Comparison of ENCODE assay signal across 17 cellular contexts in genomic region chrX:1909419-1910206, GRCh38.
DNase-seq lines count a peak whose midpoint lies in the region; ATAC-seq and TF ChIP-seq lines count a peak whose summit lies in the region.
"Had no signal": no experiment of that assay in that cellular context is flagged by ENCODE, and none has a peak within 500 bp of the region (broad histone marks: within the 10 kb centered on the region; RNA-seq: fewer than 3 reads in every experiment).

No MANE protein-coding gene starts in this region.

- peak overlapping the region in 1 of 6 donors; percentile 3 for H3K27ac Mint-ChIP-seq in naive B cell
- H3K27ac Mint-ChIP-seq: CD8-positive, alpha-beta memory T cell; T-cell had no signal

- H3K36me3 Mint-ChIP-seq in naive B cell, result peaks cover 0 to 19% of the 10 kb centered on the region in 2 donors
- H3K36me3 Mint-ChIP-seq: T-cell had no signal

- no peak overlapping the region for H3K9ac ChIP-seq in Karpas-422 (ENCODE audit: low read length)

- H3K9me3 ChIP-seq in Karpas-422 (ENCODE audit: low read length), result no peaks in the 10 kb centered on the region
- peaks cover 3% of the 10 kb centered on the region for H3K9me3 ChIP-seq in RWPE2 (ENCODE audit: severe bottlenecking)
- peaks cover 0 to 23% (median 0%) of the 10 kb centered on the region in 4 donors for H3K9me3 ChIP-seq in tibial nerve
- H3K9me3 ChIP-seq: BE2C had no signal

- H3K27me3 ChIP-seq in Karpas-422 (ENCODE audit: low read length), result no peaks in the 10 kb centered on the region
- H3K27me3 ChIP-seq in RWPE2 (ENCODE audit: insufficient read depth, poor library complexity, severe bottlenecking), result no peaks in the 10 kb centered on the region
- no peaks in the 10 kb centered on the region for H3K27me3 ChIP-seq in tibial nerve
- H3K27me3 ChIP-seq: BE2C had no signal

- H3K79me2 ChIP-seq in Karpas-422 (ENCODE audit: low read length), result no peaks in the 10 kb centered on the region

- H3K9me2 ChIP-seq in Karpas-422 (replicated peaks; ENCODE audit: insufficient read depth, low read length), result no peaks in the 10 kb centered on the region

- H3K27me3 Mint-ChIP-seq in naive B cell, result peaks cover 14 to 24% (median 21%) of the 10 kb centered on the region in 3 donors

- H3K4me1 Mint-ChIP-seq in naive B cell, result peaks cover 7 to 13% (median 10%) of the 10 kb centered on the region in 3 donors
- H3K4me1 Mint-ChIP-seq: CD8-positive, alpha-beta memory T cell had no signal

- H3K27ac ChIP-seq in Karpas-422 (ENCODE audit: low read length) (no peak overlapping the region), RWPE2 (ENCODE audit: poor library complexity, severe bottlenecking) (no peak overlapping the region), tibial nerve (no peak overlapping the region)

- H3K4me3 ChIP-seq in AG10803 (ENCODE audit: low read length) (no peak overlapping the region), Karpas-422 (ENCODE audit: low read length) (no peak overlapping the region), RWPE2 (ENCODE audit: severe bottlenecking) (no peak overlapping the region), tibial nerve (no peak overlapping the region)

- peaks cover 4 to 18% (median 5%) of the 10 kb centered on the region in 7 donors for H3K9me3 Mint-ChIP-seq in naive B cell

- no peaks in the 10 kb centered on the region for H3K36me3 ChIP-seq in Karpas-422 (ENCODE audit: insufficient read depth, low read length)
- no peaks in the 10 kb centered on the region for H3K36me3 ChIP-seq in RWPE2 (ENCODE audit: low read depth)
- H3K36me3 ChIP-seq in tibial nerve, result no peaks in the 10 kb centered on the region
- H3K36me3 ChIP-seq: BE2C had no signal

- no peak for TF ChIP-seq EP300 in tibial nerve (IDR thresholded peaks at IDR 0.05)

- TF ChIP-seq CTCF in AG10803 (conservative IDR thresholded peaks at IDR 0.05; ENCODE audit: low read length) (no peak), RWPE2 (IDR thresholded peaks at IDR 0.05; ENCODE audit: poor library complexity, severe bottlenecking) (no peak), tibial nerve (IDR thresholded peaks at IDR 0.05) (no peak)

- 41 to 45% methylated on average over 13 of the region's 13 CpGs for WGBS in tibial nerve, 2 donors

- ATAC-seq in RWPE2 (ENCODE audit: low read depth) (peak; percentile 33; the same call in 1 of the 3 replicates), naive B cell (ENCODE audit: low read depth in 2 of 2) (peak; percentile 32 to 41), HG03039 (IDR thresholded peaks at IDR 0.05; ENCODE audit: unreplicated experiment) (no peak), HG02884 (IDR thresholded peaks at IDR 0.05; ENCODE audit: unreplicated experiment) (no peak)
- ATAC-seq: T-cell had no signal

- H3K4me2 ChIP-seq in Karpas-422 (ENCODE audit: low read depth, low read length, poor library complexity, severe bottlenecking), result no peak overlapping the region

- H3K4me1 ChIP-seq in Karpas-422 (ENCODE audit: low read length) (peaks cover 7% of the 10 kb centered on the region; the same call in 1 of the 2 replicates), RWPE2 (ENCODE audit: insufficient read depth, poor library complexity, severe bottlenecking) (no peaks in the 10 kb centered on the region), tibial nerve (no peaks in the 10 kb centered on the region)
- H3K4me1 ChIP-seq: BE2C had no signal

- no peak overlapping the region for H2AFZ ChIP-seq in Karpas-422 (ENCODE audit: low read length)

- peak overlapping the region in 1 of 8 donors; percentile 34 for H3K4me3 Mint-ChIP-seq in naive B cell
- H3K4me3 Mint-ChIP-seq: CD8-positive, alpha-beta memory T cell; T-cell had no signal

- peak; percentile 20 for DNase-seq in AG10803 (ENCODE audit: low read depth)
- DNase-seq in Karpas-422, result peak; percentile 61
- DNase-seq in RWPE2 (ENCODE audit: low spot score), result no peak
- DNase-seq in naive B cell, result no peak
- DNase-seq in tibial nerve (ENCODE audit: low spot score in 2 of 2), result no peak
- DNase-seq: ACHN; BE2C; CD8-positive, alpha-beta memory T cell; NCI-H1436; NCI-H2081 treated with DMSO at 0.1 percent for 48 hours; NCI-H2227 treated with DMSO at 0.1 percent for 48 hours; NCI-H526 treated with DMSO at 0.1 percent for 48 hours; NK-92 treated with Interleukin-12 subunit alpha and Interleukin-12 subunit beta, amount 100 ng/mL, for 24 hours; SIG-M5; T-cell had no signal

- H4K20me1 ChIP-seq in Karpas-422 (ENCODE audit: insufficient read depth, low read depth, low read length), result no peaks in the 10 kb centered on the region

- TF ChIP-seq POLR2A in tibial nerve (IDR thresholded peaks at IDR 0.05), result no peak

Comparison
In these comparisons a context has a peak if more than half of its experiments do, and no peak if none do; other contexts are left out.
1. DNase-seq: peak in AG10803 (single experiment) and Karpas-422 (single experiment); none in RWPE2 (single experiment), naive B cell (single experiment) and tibial nerve (0 of 2).
2. ATAC-seq: peak in RWPE2 (single experiment) and naive B cell (2 of 2); none in HG03039 (single experiment) and HG02884 (single experiment).